ENCODE assay signal across 9 cellular contexts in genomic region chr13:41007359-41008118, GRCh38. TPM values are rescaled to one million over a fixed set of nuclear protein-coding genes. Genes with fewer than 3 reads are reported as not detected.
A peak's percentile ranks its signal among the peaks of the same experiment; 100 is the strongest.
DNase-seq lines count a peak whose midpoint lies in the region; ATAC-seq lines count a peak whose summit lies in the region.
"Had no signal": no experiment of that assay in that cellular context is flagged by ENCODE, and none has a peak within 500 bp of the region (broad histone marks: within the 10 kb centered on the region; RNA-seq: fewer than 3 reads in every experiment).

No MANE protein-coding gene starts in this region.

- peaks cover 28% of the 10 kb centered on the region for H3K4me1 ChIP-seq in ACC112 (ENCODE audit: control insufficient read depth, insufficient read depth, low read length, unreplicated experiment)

- ATAC-seq in GM19463 (IDR thresholded peaks at IDR 0.05; ENCODE audit: unreplicated experiment) (peak; percentile 37), HG03039 (IDR thresholded peaks at IDR 0.05; ENCODE audit: unreplicated experiment) (no peak), left ventricle myocardium superior (no peak)

- H3K79me2 ChIP-seq in ACC112 (ENCODE audit: control insufficient read depth, insufficient read depth, low read length, unreplicated experiment): peaks cover 66% of the 10 kb centered on the region

- intact Hi-C loops in left ventricle myocardium superior (cut with micrococcal nuclease): no loop called here

- peak overlapping the region; percentile 38 for H3K27ac ChIP-seq in ACC112 (ENCODE audit: low read depth, low read length)

- no peaks in the 10 kb centered on the region for H3K27me3 ChIP-seq in ACC112 (ENCODE audit: insufficient read depth, low read length)

- no peaks in the 10 kb centered on the region for H3K36me3 ChIP-seq in ACC112 (ENCODE audit: insufficient read depth, low read length)

- peak; percentile 74 for DNase-seq in SIG-M5 (lab: John Stamatoyannopoulos, UW)
- peak; percentile 27 for DNase-seq in fibroblast of peridontal ligament (ENCODE audit: extremely low read depth)
- no peak for DNase-seq in SK-N-DZ (ENCODE audit: low spot score)
- DNase-seq in NCI-H510A (lab: John Stamatoyannopoulos, UW): no peak
- no peak for DNase-seq in left ventricle myocardium superior
- DNase-seq: nephron progenitor cell had no signal

- peak overlapping the region; percentile 17; the same call in 1 of the 2 replicates for H3K4me3 ChIP-seq in ACC112 (ENCODE audit: low read depth, low read length)

- no peak overlapping the region for H2AFZ ChIP-seq in ACC112 (ENCODE audit: low read length, unreplicated experiment)

RNA-seq across cellular contexts. Expression of gene ELF1, which starts 11.6 kb away (rescaled TPM):
- 2.1 and 2.9 TPM in 2 replicates for polyA plus RNA-seq in SK-N-DZ (2014; cell fraction: cytosol; rRNA removed)
- polyA plus RNA-seq in SK-N-DZ (2014; cell fraction: nucleus; rRNA removed): 1.3 and 4.8 TPM in 2 replicates
- 33.3 TPM for total RNA-seq in left ventricle myocardium superior

RNA-seq across cellular contexts. Expression of gene WBP4, which starts 53.8 kb away (rescaled TPM):
- polyA plus RNA-seq in SK-N-DZ (2014; cell fraction: cytosol; rRNA removed): 8.4 and 9.4 TPM in 2 replicates
- 12.1 and 13.9 TPM in 2 replicates for polyA plus RNA-seq in SK-N-DZ (2014; cell fraction: nucleus; rRNA removed)
- 20.8 TPM for total RNA-seq in left ventricle myocardium superior

Comparison
In these comparisons a context has a peak if more than half of its experiments do, and no peak if none do; other contexts are left out.
1. DNase-seq: peak in SIG-M5 (single experiment) and fibroblast of peridontal ligament (single experiment); none in SK-N-DZ (single experiment), NCI-H510A (single experiment) and left ventricle myocardium superior (single experiment).